8 cellular contexts compared by ENCODE assay signal in the genomic region with DNA sequence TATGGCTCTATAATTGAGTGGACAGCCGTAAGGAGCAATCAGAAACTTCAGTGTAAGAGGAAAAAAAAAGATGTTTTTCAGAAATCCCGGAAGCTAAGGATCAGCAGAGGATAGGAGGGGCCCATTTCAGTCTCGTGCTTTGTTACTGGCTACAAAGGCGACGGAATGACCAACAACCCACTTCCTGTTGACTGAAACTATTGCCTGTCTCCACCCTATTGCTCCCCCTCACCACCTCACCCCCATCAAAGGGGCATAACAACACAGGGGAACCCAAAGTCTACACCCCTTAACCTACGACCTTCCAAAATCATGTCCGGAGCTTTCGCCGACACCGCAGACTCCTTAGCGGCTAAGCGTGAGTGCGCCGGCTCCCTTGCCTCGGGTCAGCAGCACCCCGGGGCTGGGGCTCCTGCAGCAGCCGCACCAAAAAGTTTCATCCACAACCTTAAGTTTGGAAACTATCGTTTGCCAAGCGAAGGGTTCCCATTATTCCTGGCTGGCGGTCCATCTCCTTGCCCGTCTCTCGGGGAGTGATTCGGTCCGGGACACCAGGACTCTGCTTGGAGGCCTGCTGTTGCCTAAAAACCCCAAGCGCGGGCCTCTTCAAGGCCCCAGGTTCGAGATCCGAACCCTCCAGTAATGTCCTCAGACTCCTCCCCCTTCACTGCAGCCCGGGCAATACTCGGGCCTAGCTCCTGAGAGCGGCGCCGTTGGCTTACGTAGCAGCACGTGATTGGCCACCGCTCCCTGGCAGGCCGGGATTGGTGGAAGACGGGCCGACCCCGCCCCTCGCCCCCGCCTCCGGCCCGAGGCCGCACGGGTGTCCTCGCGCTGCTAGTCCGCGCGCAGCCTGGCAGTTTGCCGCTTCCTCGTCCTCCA. TPM values are rescaled to one million over a fixed set of nuclear protein-coding genes. Genes with fewer than 3 reads are reported as not detected.
DNase-seq lines count a peak whose midpoint lies in the region; ATAC-seq and TF ChIP-seq lines count a peak whose summit lies in the region.

A gene (plus strand): TSS at position 840 of the 882 bp plus-strand sequence. CDS start 53 bp downstream, outside the sequence.

- peaks cover 57% of the 10 kb centered on the region for H3K79me2 ChIP-seq in ACC112 (ENCODE audit: control insufficient read depth, insufficient read depth, low read length, unreplicated experiment)

- H3K4me3 ChIP-seq in ACC112 (ENCODE audit: low read depth, low read length) (peak within 1 kb of the TSS; percentile 93), breast epithelium (peak within 1 kb of the TSS; percentile 90 to 99 (median 98)), iPS-18c (ENCODE audit: insufficient read depth, low read depth, low read length) (peak within 1 kb of the TSS; percentile 99), skeletal muscle tissue (ENCODE audit: low read length in 3 of 3) (peak within 1 kb of the TSS; percentile 93 to 96 (median 94))

- intact Hi-C loops in breast epithelium (cut with DNase I; ENCODE audit: low total_unique reads): loop anchor here (10.0 kb wide), 1 partner anchor 248 kb away; a partner anchor contains a TSS

- peak within 1 kb of the TSS; percentile 89 for H2AFZ ChIP-seq in ACC112 (ENCODE audit: low read length, unreplicated experiment)

- H3K9me3 ChIP-seq in breast epithelium (no peaks in the 10 kb centered on the region), iPS-18c (ENCODE audit: control insufficient read depth, insufficient read depth, low read length) (no peaks in the 10 kb centered on the region), skeletal muscle tissue (ENCODE audit: control insufficient read depth in 3 of 3, low read length in 3 of 3) (no peaks in the 10 kb centered on the region)

- TF ChIP-seq POLR2A in breast epithelium (IDR thresholded peaks at IDR 0.05): peak; percentile 75

- TF ChIP-seq CTCF in VCaP (conservative IDR thresholded peaks at IDR 0.05) (no peak), breast epithelium (IDR thresholded peaks at IDR 0.05) (no peak)

- H3K4me1 ChIP-seq in ACC112 (ENCODE audit: control insufficient read depth, insufficient read depth, low read length, unreplicated experiment): peaks cover 20% of the 10 kb centered on the region
- peaks cover 0 to 5% of the 10 kb centered on the region in 2 donors for H3K4me1 ChIP-seq in breast epithelium
- H3K4me1 ChIP-seq in skeletal muscle tissue (ENCODE audit: control insufficient read depth in 3 of 3, insufficient read depth in 3 of 3, low read length in 3 of 3): peaks cover 27 to 42% (median 31%) of the 10 kb centered on the region in 3 donors

- H3K36me3 ChIP-seq in ACC112 (ENCODE audit: insufficient read depth, low read length) (no peaks in the 10 kb centered on the region), breast epithelium (no peaks in the 10 kb centered on the region), skeletal muscle tissue (ENCODE audit: control insufficient read depth in 3 of 3, insufficient read depth in 3 of 3, low read length in 3 of 3) (no peaks in the 10 kb centered on the region)

- no peaks in the 10 kb centered on the region for H3K27me3 ChIP-seq in ACC112 (ENCODE audit: insufficient read depth, low read length)
- H3K27me3 ChIP-seq in breast epithelium: no peaks in the 10 kb centered on the region
- H3K27me3 ChIP-seq in skeletal muscle tissue (ENCODE audit: control insufficient read depth in 3 of 3, insufficient read depth in 3 of 3, low read length in 3 of 3): no peaks in the 10 kb centered on the region

- H3K27ac ChIP-seq in ACC112 (ENCODE audit: low read depth, low read length) (peak within 1 kb of the TSS; percentile 96), VCaP (peak within 1 kb of the TSS; percentile 92), breast epithelium (peak within 1 kb of the TSS; percentile 98 to 99), skeletal muscle tissue (ENCODE audit: low read depth, low read length) (peak within 1 kb of the TSS; percentile 99)

- peak within 1 kb of the TSS; percentile 99 to 100 (median 99) for H3K9ac ChIP-seq in skeletal muscle tissue (ENCODE audit: low read depth in 1 of 3, low read length in 3 of 3)

- DNase-seq in NCI-H2196 treated with DMSO at 0.1 percent for 48 hours (lab: John Stamatoyannopoulos, UW; ENCODE audit: unreplicated experiment) (peak; percentile 51), breast epithelium (ENCODE audit: low spot score in 2 of 2) (peak; percentile 99 to 100)

- ATAC-seq in GM18870 (IDR thresholded peaks at IDR 0.05; ENCODE audit: unreplicated experiment) (peak; percentile 73), HG03135 (IDR thresholded peaks at IDR 0.05; ENCODE audit: unreplicated experiment) (peak; percentile 73)

RNA-seq across cellular contexts. Expression of the gene that starts here (rescaled TPM):
- 10 to 100 TPM; 50.2 to 62.9 (median 51.8) TPM for total RNA-seq in breast epithelium
- 45.4 TPM for total RNA-seq in skeletal muscle tissue

Comparison
In these comparisons a context has a peak if more than half of its experiments do, and no peak if none do; other contexts are left out.
1. Peak in every context shown above with its lines: DNase-seq, ATAC-seq, H3K4me3 ChIP-seq and H3K27ac ChIP-seq.